8 cellular contexts compared by ENCODE assay signal in the genomic region with DNA sequence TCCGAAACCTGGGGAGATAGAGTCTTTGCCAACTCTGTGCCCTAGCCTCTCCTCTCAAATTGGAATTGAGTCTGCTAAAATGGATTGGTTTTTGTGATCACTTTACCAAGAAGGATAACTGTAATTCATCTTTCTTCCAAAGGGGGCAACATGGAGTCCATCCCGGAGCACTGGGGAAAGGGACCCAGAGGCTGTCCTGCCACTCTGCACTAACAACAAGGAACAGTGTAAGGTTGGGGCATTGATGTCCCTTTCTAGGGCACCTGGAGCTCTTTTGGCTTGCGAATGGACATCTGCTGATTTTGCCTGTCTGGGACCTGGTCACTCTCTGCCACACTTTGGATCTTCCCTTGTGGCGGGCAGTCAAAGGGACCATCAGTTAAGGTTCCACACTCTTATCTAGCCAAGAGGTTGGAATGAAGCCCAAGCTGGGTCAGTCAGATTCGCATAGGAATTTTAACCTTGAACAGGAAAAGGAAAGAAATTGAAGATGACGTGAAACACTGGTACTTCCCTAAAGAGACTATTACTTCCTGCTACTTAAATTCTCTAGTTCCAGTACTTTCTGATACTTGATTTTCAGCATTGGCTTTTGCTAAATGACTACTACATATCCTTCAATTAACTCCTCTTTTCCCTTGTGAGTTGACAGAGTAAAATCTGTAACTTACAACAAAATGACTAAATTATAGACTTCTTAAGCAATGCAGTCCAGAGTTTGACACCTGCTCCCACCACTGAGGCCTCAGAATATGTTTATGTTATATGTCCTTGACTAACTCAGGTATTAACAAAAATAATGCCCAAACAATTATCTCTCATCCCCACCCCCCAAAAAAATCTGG.
DNase-seq lines count a peak whose midpoint lies in the region; ATAC-seq lines count a peak whose summit lies in the region.

No MANE protein-coding gene starts in this region.

- ATAC-seq in esophagus mucosa (peak; percentile 59), T-cell (replicated peaks in 1 of 4) (no peak), HG03135 (IDR thresholded peaks at IDR 0.05; ENCODE audit: unreplicated experiment) (no peak)
- peak; percentile 30 to 54 for ATAC-seq in stimulated activated naive B cell treated with anti-CD40 and anti-IgM and Interleukin-4, amounts not matched to agents 10 μg/mL and 1 μg/mL and 100 μg/mL, for 72 hours (replicated peaks)

- peak overlapping the region; percentile 73 for H3K27ac Mint-ChIP-seq in activated CD4-positive, alpha-beta memory T cell treated with anti-CD3 and anti-CD28 coated beads for 36 hours
- no peak overlapping the region for H3K27ac Mint-ChIP-seq in activated CD4-positive, alpha-beta memory T cell treated with anti-CD3 and anti-CD28 coated beads, Interleukin-2, amount 10 ng/mL, durations not matched to agents 7 days and 5 days
- peak overlapping the region; percentile 57 for H3K27ac Mint-ChIP-seq in stimulated activated naive B cell treated with anti-CD40 and anti-IgM and Interleukin-4, amounts not matched to agents 10 μg/mL and 1 μg/mL and 100 μg/mL, for 72 hours
- H3K27ac Mint-ChIP-seq in T-cell = no peak overlapping the region

- POLR2A ChIA-PET in activated CD4-positive, alpha-beta memory T cell treated with anti-CD3 and anti-CD28 coated beads for 36 hours (lab: Charles Lee) = interaction anchor here (1.3 kb wide), 1 partner anchor 63 kb away, joined by 3 read pairs; no protein-coding TSS in a partner anchor
- POLR2A ChIA-PET in activated CD4-positive, alpha-beta memory T cell treated with anti-CD3 and anti-CD28 coated beads, Interleukin-2, amount 10 ng/mL, durations not matched to agents 7 days and 5 days (lab: Charles Lee) = no interaction called here
- POLR2A ChIA-PET in T-cell (lab: Charles Lee) = no interaction called here

- H3K27me3 Mint-ChIP-seq in activated CD4-positive, alpha-beta memory T cell treated with anti-CD3 and anti-CD28 coated beads for 36 hours = no peaks in the 10 kb centered on the region
- H3K27me3 Mint-ChIP-seq in activated CD4-positive, alpha-beta memory T cell treated with anti-CD3 and anti-CD28 coated beads, Interleukin-2, amount 10 ng/mL, durations not matched to agents 7 days and 5 days = peaks cover 2% of the 10 kb centered on the region
- H3K27me3 Mint-ChIP-seq in stimulated activated naive B cell treated with anti-CD40 and anti-IgM and Interleukin-4, amounts not matched to agents 10 μg/mL and 1 μg/mL and 100 μg/mL, for 72 hours = no peaks in the 10 kb centered on the region
- H3K27me3 Mint-ChIP-seq in T-cell = no peaks in the 10 kb centered on the region

- intact Hi-C loops in activated CD4-positive, alpha-beta memory T cell treated with anti-CD3 and anti-CD28 coated beads for 36 hours (cut with micrococcal nuclease) = loop anchor here (1.0 to 2.0 kb wide), 2 partner anchors 11 to 62 kb away; no protein-coding TSS in a partner anchor

- no peaks in the 10 kb centered on the region for H3K36me3 Mint-ChIP-seq in activated CD4-positive, alpha-beta memory T cell treated with anti-CD3 and anti-CD28 coated beads for 36 hours
- H3K36me3 Mint-ChIP-seq in activated CD4-positive, alpha-beta memory T cell treated with anti-CD3 and anti-CD28 coated beads, Interleukin-2, amount 10 ng/mL, durations not matched to agents 7 days and 5 days (ENCODE audit: low read depth) = no peaks in the 10 kb centered on the region
- H3K36me3 Mint-ChIP-seq in stimulated activated naive B cell treated with anti-CD40 and anti-IgM and Interleukin-4, amounts not matched to agents 10 μg/mL and 1 μg/mL and 100 μg/mL, for 72 hours = peaks cover 5 to 18% of the 10 kb centered on the region in 2 donors
- H3K36me3 Mint-ChIP-seq in T-cell = no peaks in the 10 kb centered on the region

- peaks cover 40% of the 10 kb centered on the region for H3K4me1 Mint-ChIP-seq in activated CD4-positive, alpha-beta memory T cell treated with anti-CD3 and anti-CD28 coated beads for 36 hours (ENCODE audit: low read depth)
- peaks cover 28% of the 10 kb centered on the region for H3K4me1 Mint-ChIP-seq in activated CD4-positive, alpha-beta memory T cell treated with anti-CD3 and anti-CD28 coated beads, Interleukin-2, amount 10 ng/mL, durations not matched to agents 7 days and 5 days
- H3K4me1 Mint-ChIP-seq in stimulated activated naive B cell treated with anti-CD40 and anti-IgM and Interleukin-4, amounts not matched to agents 10 μg/mL and 1 μg/mL and 100 μg/mL, for 72 hours = peaks cover 33 to 37% of the 10 kb centered on the region in 2 donors
- H3K4me1 Mint-ChIP-seq in T-cell = peaks cover 22 to 60% (median 27%) of the 10 kb centered on the region in 3 donors

- CTCF ChIA-PET in activated CD4-positive, alpha-beta memory T cell treated with anti-CD3 and anti-CD28 coated beads for 36 hours (lab: Charles Lee) = interaction anchor here (0.7 to 1.8 kb wide), 4 partner anchors 9 to 62 kb away, joined by 3 to 8 read pairs (median 4); no protein-coding TSS in a partner anchor
- CTCF ChIA-PET in activated CD4-positive, alpha-beta memory T cell treated with anti-CD3 and anti-CD28 coated beads, Interleukin-2, amount 10 ng/mL, durations not matched to agents 7 days and 5 days (lab: Charles Lee) = interaction anchor here (0.9 kb wide), 1 partner anchor 10 kb away, joined by 4 read pairs; no protein-coding TSS in a partner anchor
- CTCF ChIA-PET in T-cell (lab: Charles Lee) = no interaction called here

- H3K9me3 Mint-ChIP-seq in activated CD4-positive, alpha-beta memory T cell treated with anti-CD3 and anti-CD28 coated beads for 36 hours = no peaks in the 10 kb centered on the region
- no peaks in the 10 kb centered on the region for H3K9me3 Mint-ChIP-seq in activated CD4-positive, alpha-beta memory T cell treated with anti-CD3 and anti-CD28 coated beads, Interleukin-2, amount 10 ng/mL, durations not matched to agents 7 days and 5 days
- peaks cover 0 to 2% of the 10 kb centered on the region in 2 donors for H3K9me3 Mint-ChIP-seq in stimulated activated naive B cell treated with anti-CD40 and anti-IgM and Interleukin-4, amounts not matched to agents 10 μg/mL and 1 μg/mL and 100 μg/mL, for 72 hours
- no peaks in the 10 kb centered on the region for H3K9me3 Mint-ChIP-seq in T-cell

- H3K4me3 Mint-ChIP-seq in activated CD4-positive, alpha-beta memory T cell treated with anti-CD3 and anti-CD28 coated beads for 36 hours = no peak overlapping the region
- no peak overlapping the region for H3K4me3 Mint-ChIP-seq in activated CD4-positive, alpha-beta memory T cell treated with anti-CD3 and anti-CD28 coated beads, Interleukin-2, amount 10 ng/mL, durations not matched to agents 7 days and 5 days
- H3K4me3 Mint-ChIP-seq in stimulated activated naive B cell treated with anti-CD40 and anti-IgM and Interleukin-4, amounts not matched to agents 10 μg/mL and 1 μg/mL and 100 μg/mL, for 72 hours = no peak overlapping the region
- no peak overlapping the region for H3K4me3 Mint-ChIP-seq in T-cell

- no peak for DNase-seq in activated CD4-positive, alpha-beta memory T cell treated with anti-CD3 and anti-CD28 coated beads for 36 hours
- no peak for DNase-seq in activated CD4-positive, alpha-beta memory T cell treated with anti-CD3 and anti-CD28 coated beads, Interleukin-2, amount 10 ng/mL, durations not matched to agents 7 days and 5 days
- DNase-seq in NCI-H460 (ENCODE audit: extremely low read depth, low read depth) = peak; percentile 38
- DNase-seq in stimulated activated naive B cell treated with anti-CD40 and anti-IgM and Interleukin-4, amounts not matched to agents 10 μg/mL and 1 μg/mL and 100 μg/mL, for 72 hours = no peak
- no peak for DNase-seq in T-cell
- no peak for DNase-seq in NCI-H1092 treated with DMSO at 0.1 percent for 48 hours (lab: John Stamatoyannopoulos, UW)

Comparison
In these comparisons a context has a peak if more than half of its experiments do, and no peak if none do; other contexts are left out.
1. H3K27ac Mint-ChIP-seq: peak in activated CD4-positive, alpha-beta memory T cell treated with anti-CD3 and anti-CD28 coated beads for 36 hours (single experiment) and stimulated activated naive B cell treated with anti-CD40 and anti-IgM and Interleukin-4, amounts not matched to agents 10 μg/mL and 1 μg/mL and 100 μg/mL, for 72 hours (single experiment); none in activated CD4-positive, alpha-beta memory T cell treated with anti-CD3 and anti-CD28 coated beads, Interleukin-2, amount 10 ng/mL, durations not matched to agents 7 days and 5 days (single experiment) and T-cell (0 of 2).
2. ATAC-seq: peak in esophagus mucosa (single experiment) and stimulated activated naive B cell treated with anti-CD40 and anti-IgM and Interleukin-4, amounts not matched to agents 10 μg/mL and 1 μg/mL and 100 μg/mL, for 72 hours (2 of 2); none in T-cell (0 of 4) and HG03135 (single experiment).
3. CTCF ChIA-PET loops: an anchor here in activated CD4-positive, alpha-beta memory T cell treated with anti-CD3 and anti-CD28 coated beads for 36 hours (0.7 to 1.8 kb wide) and activated CD4-positive, alpha-beta memory T cell treated with anti-CD3 and anti-CD28 coated beads, Interleukin-2, amount 10 ng/mL, durations not matched to agents 7 days and 5 days (0.9 kb wide); none called in T-cell.